In the genomic region with DNA sequence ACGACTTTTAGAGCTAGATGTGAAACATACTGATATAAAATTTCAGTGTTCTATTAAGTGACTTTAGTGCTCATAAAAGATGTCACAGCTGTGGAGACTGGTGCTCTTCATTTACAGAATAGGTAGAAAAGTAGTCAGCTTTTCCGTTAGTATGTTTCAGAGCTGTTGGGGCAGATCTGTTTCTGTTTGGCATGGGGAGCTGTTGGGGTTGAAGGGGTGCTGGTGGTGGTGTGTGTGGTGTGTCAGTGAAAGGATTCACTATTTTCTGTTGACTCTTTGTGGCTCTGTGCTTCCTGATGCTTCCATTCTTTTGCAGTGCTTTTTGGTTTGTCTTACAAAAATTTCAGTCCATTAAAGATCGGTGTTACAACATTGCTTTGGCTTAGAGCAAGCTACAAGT, we compare ENCODE assay signal across 25 cellular contexts. TPM values are rescaled to one million over a fixed set of nuclear protein-coding genes. Genes with fewer than 3 reads are reported as not detected.
DNase-seq lines count a peak whose midpoint lies in the region; ATAC-seq and TF ChIP-seq lines count a peak whose summit lies in the region.
"Had no signal": no experiment of that assay in that cellular context is flagged by ENCODE, and none has a peak within 500 bp of the region (broad histone marks: within the 10 kb centered on the region; RNA-seq: fewer than 3 reads in every experiment).

No MANE protein-coding gene starts in this region.

- H4K20me1 ChIP-seq in GM23338 (replicated peaks; ENCODE audit: insufficient read depth) = no peaks in the 10 kb centered on the region; the same call in 1 of the 2 replicates

- peaks cover 44% of the 10 kb centered on the region for H3K4me1 ChIP-seq in GM23338 (ENCODE audit: insufficient read depth)
- H3K4me1 ChIP-seq in gastrocnemius medialis = peaks cover 53 to 55% of the 10 kb centered on the region in 2 donors

- peaks cover 74% of the 10 kb centered on the region for H3K79me2 ChIP-seq in GM23338 (replicated peaks; ENCODE audit: insufficient read depth)

- POLR2A ChIA-PET in activated CD8-positive, alpha-beta T cell treated with anti-CD3 and anti-CD28 coated beads for 36 hours (lab: Charles Lee) = interaction anchor here (1.5 kb wide), 1 partner anchor 12 kb away, joined by 3 read pairs; no protein-coding TSS in a partner anchor
- POLR2A ChIA-PET in activated CD8-positive, alpha-beta T cell treated with anti-CD3 and anti-CD28 coated beads, Interleukin-2, amount 10 ng/mL, durations not matched to agents 7 days and 5 days (lab: Charles Lee) = no interaction called here

- in situ Hi-C loops in gastrocnemius medialis (cut with MboI; ENCODE audit: low sequenced_read_pairs in 4 of 4) = no loop called here

- H3K4me3 Mint-ChIP-seq in activated CD8-positive, alpha-beta T cell treated with anti-CD3 and anti-CD28 coated beads for 36 hours = no peak overlapping the region
- no peak overlapping the region for H3K4me3 Mint-ChIP-seq in activated CD8-positive, alpha-beta T cell treated with anti-CD3 and anti-CD28 coated beads, Interleukin-2, amount 10 ng/mL, durations not matched to agents 7 days and 5 days
- H3K4me3 Mint-ChIP-seq in GM23338 = no peak overlapping the region; the same call in 2 of the 3 replicates
- H3K4me3 Mint-ChIP-seq in activated naive CD8-positive, alpha-beta T cell treated with anti-CD3 and anti-CD28 coated beads, Interleukin-2, amount 50 U/mL, for 24 hours = no peak overlapping the region
- H3K4me3 Mint-ChIP-seq in osteocyte (ENCODE audit: unreplicated experiment) = no peak overlapping the region

- peak; percentile 51 for DNase-seq in activated CD8-positive, alpha-beta T cell treated with anti-CD3 and anti-CD28 coated beads for 36 hours
- no peak for DNase-seq in activated CD8-positive, alpha-beta T cell treated with anti-CD3 and anti-CD28 coated beads, Interleukin-2, amount 10 ng/mL, durations not matched to agents 7 days and 5 days
- DNase-seq in GM23338 (ENCODE audit: low spot score) (no peak), gastrocnemius medialis (no peak), ecto neural progenitor cell (ENCODE audit: low spot score) (no peak), osteocyte (ENCODE audit: extremely low spot score, unreplicated experiment) (no peak)
- peak; percentile 15 for DNase-seq in activated naive CD8-positive, alpha-beta T cell treated with anti-CD3 and anti-CD28 coated beads, Interleukin-2, amount 50 U/mL, for 24 hours
- DNase-seq: activated gamma-delta T cell; brain microvascular endothelial cell; CD4-positive, alpha-beta memory T cell; effector CD4-positive, alpha-beta T cell; glutamatergic neuron; islet precursor cell; left ventricle myocardium superior; NCI-H1048; NCI-H1694 treated with DMSO at 0.1 percent for 48 hours; NCI-H510A; nephron progenitor cell; PC-3; right cardiac atrium; tibial artery had no signal

- TF ChIP-seq POLR2A in gastrocnemius medialis (IDR thresholded peaks at IDR 0.05) = no peak

- H3K4me2 ChIP-seq in GM23338 = no peak overlapping the region; the same call in 1 of the 2 replicates

- H3K36me3 Mint-ChIP-seq in activated CD8-positive, alpha-beta T cell treated with anti-CD3 and anti-CD28 coated beads for 36 hours (ENCODE audit: low read depth) = peaks cover 12% of the 10 kb centered on the region
- H3K36me3 Mint-ChIP-seq in activated CD8-positive, alpha-beta T cell treated with anti-CD3 and anti-CD28 coated beads, Interleukin-2, amount 10 ng/mL, durations not matched to agents 7 days and 5 days (ENCODE audit: low read depth) = no peaks in the 10 kb centered on the region
- H3K36me3 Mint-ChIP-seq in GM23338 (ENCODE audit: low read depth) (no peaks in the 10 kb centered on the region; the same call in 2 of the 3 replicates), osteocyte (ENCODE audit: unreplicated experiment) (peaks cover 8% of the 10 kb centered on the region)
- peaks cover 16% of the 10 kb centered on the region for H3K36me3 Mint-ChIP-seq in activated naive CD8-positive, alpha-beta T cell treated with anti-CD3 and anti-CD28 coated beads, Interleukin-2, amount 50 U/mL, for 24 hours (ENCODE audit: low read depth)
- H3K36me3 Mint-ChIP-seq: CD4-positive, alpha-beta memory T cell had no signal

- H3K4me1 Mint-ChIP-seq in activated CD8-positive, alpha-beta T cell treated with anti-CD3 and anti-CD28 coated beads for 36 hours (ENCODE audit: low read depth) = peaks cover 35% of the 10 kb centered on the region
- peaks cover 22% of the 10 kb centered on the region for H3K4me1 Mint-ChIP-seq in activated CD8-positive, alpha-beta T cell treated with anti-CD3 and anti-CD28 coated beads, Interleukin-2, amount 10 ng/mL, durations not matched to agents 7 days and 5 days (ENCODE audit: low read depth)
- H3K4me1 Mint-ChIP-seq in GM23338 (peaks cover 29% of the 10 kb centered on the region), osteocyte (ENCODE audit: unreplicated experiment) (peaks cover 13% of the 10 kb centered on the region)
- peaks cover 44% of the 10 kb centered on the region for H3K4me1 Mint-ChIP-seq in activated naive CD8-positive, alpha-beta T cell treated with anti-CD3 and anti-CD28 coated beads, Interleukin-2, amount 50 U/mL, for 24 hours

- H3K36me3 ChIP-seq in GM23338 (ENCODE audit: insufficient read depth) (no peaks in the 10 kb centered on the region), gastrocnemius medialis (no peaks in the 10 kb centered on the region)

- peaks cover 13% of the 10 kb centered on the region for H3K27me3 Mint-ChIP-seq in activated CD8-positive, alpha-beta T cell treated with anti-CD3 and anti-CD28 coated beads for 36 hours
- H3K27me3 Mint-ChIP-seq in activated CD8-positive, alpha-beta T cell treated with anti-CD3 and anti-CD28 coated beads, Interleukin-2, amount 10 ng/mL, durations not matched to agents 7 days and 5 days (ENCODE audit: low read depth) = peaks cover 9% of the 10 kb centered on the region
- H3K27me3 Mint-ChIP-seq in GM23338 (ENCODE audit: insufficient read depth, low read depth, poor library complexity) (peaks cover 9% of the 10 kb centered on the region), osteocyte (ENCODE audit: unreplicated experiment) (peaks cover 2% of the 10 kb centered on the region)
- peaks cover 3% of the 10 kb centered on the region for H3K27me3 Mint-ChIP-seq in activated naive CD8-positive, alpha-beta T cell treated with anti-CD3 and anti-CD28 coated beads, Interleukin-2, amount 50 U/mL, for 24 hours

- CTCF ChIA-PET in activated CD8-positive, alpha-beta T cell treated with anti-CD3 and anti-CD28 coated beads for 36 hours (lab: Charles Lee) = no interaction called here
- CTCF ChIA-PET in activated CD8-positive, alpha-beta T cell treated with anti-CD3 and anti-CD28 coated beads, Interleukin-2, amount 10 ng/mL, durations not matched to agents 7 days and 5 days (lab: Charles Lee) = interaction anchor here (1.1 kb wide), 1 partner anchor 627 kb away, joined by 3 read pairs; no protein-coding TSS in a partner anchor

- no peaks in the 10 kb centered on the region for H3K9me3 ChIP-seq in gastrocnemius medialis
- H3K9me3 ChIP-seq: tibial artery had no signal

- ATAC-seq in activated CD8-positive, alpha-beta T cell treated with anti-CD3 and anti-CD28 coated beads for 36 hours = peak; percentile 15
- no peak for ATAC-seq in activated CD8-positive, alpha-beta T cell treated with anti-CD3 and anti-CD28 coated beads, Interleukin-2, amount 10 ng/mL, durations not matched to agents 7 days and 5 days
- ATAC-seq in GM23338 (no peak), gastrocnemius medialis (no peak), GM19455 (IDR thresholded peaks at IDR 0.05; ENCODE audit: unreplicated experiment) (no peak)
- ATAC-seq in activated naive CD8-positive, alpha-beta T cell treated with anti-CD3 and anti-CD28 coated beads, Interleukin-2, amount 50 U/mL, for 24 hours = peak; percentile 45
- ATAC-seq: left ventricle myocardium superior; PC-3; right cardiac atrium; Right ventricle myocardium inferior; stimulated activated naive CD8-positive, alpha-beta T cell treated with anti-CD3 and anti-CD28 coated beads, Interleukin-15, amount 100 ng/mL, for 72 hours had no signal

- no peaks in the 10 kb centered on the region for H3K9me3 Mint-ChIP-seq in activated CD8-positive, alpha-beta T cell treated with anti-CD3 and anti-CD28 coated beads for 36 hours
- H3K9me3 Mint-ChIP-seq in activated CD8-positive, alpha-beta T cell treated with anti-CD3 and anti-CD28 coated beads, Interleukin-2, amount 10 ng/mL, durations not matched to agents 7 days and 5 days (ENCODE audit: insufficient read depth) = no peaks in the 10 kb centered on the region
- H3K9me3 Mint-ChIP-seq in GM23338 (no peaks in the 10 kb centered on the region), osteocyte (ENCODE audit: unreplicated experiment) (no peaks in the 10 kb centered on the region)
- H3K9me3 Mint-ChIP-seq in activated naive CD8-positive, alpha-beta T cell treated with anti-CD3 and anti-CD28 coated beads, Interleukin-2, amount 50 U/mL, for 24 hours = no peaks in the 10 kb centered on the region
- H3K9me3 Mint-ChIP-seq: nephron progenitor cell; stimulated activated naive CD8-positive, alpha-beta T cell treated with anti-CD3 and anti-CD28 coated beads, Interleukin-15, amount 100 ng/mL, for 72 hours had no signal

- no peak overlapping the region for H3K27ac ChIP-seq in GM23338 (ENCODE audit: low read depth)
- peak overlapping the region; percentile 12 to 51 (median 30) for H3K27ac ChIP-seq in gastrocnemius medialis
- H3K27ac ChIP-seq: brain microvascular endothelial cell, epithelial cell of prostate, tibial artery had no signal

- no peak overlapping the region for H2AFZ ChIP-seq in GM23338

- no peaks in the 10 kb centered on the region for H3K9me2 ChIP-seq in GM23338 (ENCODE audit: insufficient read depth)

- no peak for TF ChIP-seq CTCF in activated CD8-positive, alpha-beta T cell treated with anti-CD3 and anti-CD28 coated beads for 36 hours (IDR thresholded peaks at IDR 0.05)
- TF ChIP-seq CTCF in GM23338 (conservative IDR thresholded peaks at IDR 0.05; ENCODE audit: low read depth in 2 of 2) (no peak), gastrocnemius medialis (IDR thresholded peaks at IDR 0.05 in 4 of 5, conservative IDR thresholded peaks at IDR 0.05 in 1 of 5) (no peak), osteocyte (IDR thresholded peaks at IDR 0.05) (no peak)

- H3K27me3 ChIP-seq in GM23338 (ENCODE audit: insufficient read depth) (peaks cover 9% of the 10 kb centered on the region), gastrocnemius medialis (no peaks in the 10 kb centered on the region)
- H3K27me3 ChIP-seq: brain microvascular endothelial cell, tibial artery had no signal

- H3F3A ChIP-seq in GM23338 (replicated peaks; ENCODE audit: low read depth) = 0 out of 2 replicates have a peak, but pooled peaks cover 3% of the 10 kb centered on the region

- H3K4me3 ChIP-seq in GM23338 (no peak overlapping the region), gastrocnemius medialis (no peak overlapping the region)
- H3K4me3 ChIP-seq: tibial artery had no signal

- H3K27ac Mint-ChIP-seq in activated CD8-positive, alpha-beta T cell treated with anti-CD3 and anti-CD28 coated beads for 36 hours = no peak overlapping the region
- no peak overlapping the region for H3K27ac Mint-ChIP-seq in activated CD8-positive, alpha-beta T cell treated with anti-CD3 and anti-CD28 coated beads, Interleukin-2, amount 10 ng/mL, durations not matched to agents 7 days and 5 days
- H3K27ac Mint-ChIP-seq in GM23338 (peak overlapping the region; percentile 3; the same call in 1 of the 2 replicates), osteocyte (ENCODE audit: unreplicated experiment) (no peak overlapping the region)
- peak overlapping the region; percentile 2 for H3K27ac Mint-ChIP-seq in activated naive CD8-positive, alpha-beta T cell treated with anti-CD3 and anti-CD28 coated beads, Interleukin-2, amount 50 U/mL, for 24 hours
- H3K27ac Mint-ChIP-seq: CD4-positive, alpha-beta memory T cell; nephron progenitor cell; stimulated activated naive CD8-positive, alpha-beta T cell treated with anti-CD3 and anti-CD28 coated beads, Interleukin-15, amount 100 ng/mL, for 72 hours had no signal

- intact Hi-C loops in activated CD8-positive, alpha-beta T cell treated with anti-CD3 and anti-CD28 coated beads for 36 hours (cut with micrococcal nuclease) = no loop called here
- intact Hi-C loops in gastrocnemius medialis (cut with DNase I; ENCODE audit: low total_unique reads) = loop anchor here (10.0 kb wide), 1 partner anchor 388 kb away; no protein-coding TSS in a partner anchor

RNA-seq across cellular contexts. Expression of a gene that starts 3.2 kb away (rescaled TPM):
- total RNA-seq in activated CD8-positive, alpha-beta T cell treated with anti-CD3 and anti-CD28 coated beads for 36 hours = 10 to 100 TPM; 16.5 to 23.2 TPM
- 10 to 100 TPM; 11.3 to 11.8 TPM for total RNA-seq in activated CD8-positive, alpha-beta T cell treated with anti-CD3 and anti-CD28 coated beads, Interleukin-2, amount 10 ng/mL, durations not matched to agents 7 days and 5 days
- total RNA-seq in GM23338 (2014; rRNA removed; shearing (Covaris generic)) = 45.8 and 169 TPM in 2 replicates
- polyA plus RNA-seq in GM23338 (2016; fragmentation: Nextera tagmentation; extraction: Ambion mirVana) = 86.9 and 94.2 TPM in 2 replicates
- 10 to 100 TPM in 3 of 4 donors, 1 to 10 TPM in 1; 7.9 to 44.7 (median 26.6) TPM for total RNA-seq in gastrocnemius medialis
- 42.4 and 67.3 TPM in 2 replicates for total RNA-seq in osteocyte

Comparison
In these comparisons a context has a peak if more than half of its experiments do, and no peak if none do; other contexts are left out.
1. ATAC-seq: peak in activated CD8-positive, alpha-beta T cell treated with anti-CD3 and anti-CD28 coated beads for 36 hours (single experiment) and activated naive CD8-positive, alpha-beta T cell treated with anti-CD3 and anti-CD28 coated beads, Interleukin-2, amount 50 U/mL, for 24 hours (single experiment); none in activated CD8-positive, alpha-beta T cell treated with anti-CD3 and anti-CD28 coated beads, Interleukin-2, amount 10 ng/mL, durations not matched to agents 7 days and 5 days (single experiment), GM23338 (single experiment), gastrocnemius medialis (0 of 2) and GM19455 (single experiment).
2. DNase-seq: peak in activated CD8-positive, alpha-beta T cell treated with anti-CD3 and anti-CD28 coated beads for 36 hours (single experiment) and activated naive CD8-positive, alpha-beta T cell treated with anti-CD3 and anti-CD28 coated beads, Interleukin-2, amount 50 U/mL, for 24 hours (single experiment); none in activated CD8-positive, alpha-beta T cell treated with anti-CD3 and anti-CD28 coated beads, Interleukin-2, amount 10 ng/mL, durations not matched to agents 7 days and 5 days (single experiment), GM23338 (single experiment), gastrocnemius medialis (0 of 2), ecto neural progenitor cell (single experiment) and osteocyte (single experiment).
3. H3K27ac Mint-ChIP-seq: peak in GM23338 (single experiment) and activated naive CD8-positive, alpha-beta T cell treated with anti-CD3 and anti-CD28 coated beads, Interleukin-2, amount 50 U/mL, for 24 hours (single experiment); none in activated CD8-positive, alpha-beta T cell treated with anti-CD3 and anti-CD28 coated beads for 36 hours (single experiment), activated CD8-positive, alpha-beta T cell treated with anti-CD3 and anti-CD28 coated beads, Interleukin-2, amount 10 ng/mL, durations not matched to agents 7 days and 5 days (single experiment) and osteocyte (single experiment).